Comparison of ENCODE assay signal across 15 cellular contexts in genomic region chr4:7824218-7824617, GRCh38.
A peak's percentile ranks its signal among the peaks of the same experiment; 100 is the strongest.
DNase-seq lines count a peak whose midpoint lies in the region; FAIRE-seq and TF ChIP-seq lines count a peak whose summit lies in the region.
"Had no signal": no experiment of that assay in that cellular context is flagged by ENCODE, and none has a peak within 500 bp of the region (broad histone marks: within the 10 kb centered on the region; RNA-seq: fewer than 3 reads in every experiment).

No MANE protein-coding gene starts in this region.

- H3K9me3 ChIP-seq in skeletal muscle tissue (ENCODE audit: control insufficient read depth in 3 of 3, low read length in 3 of 3) (no peaks in the 10 kb centered on the region), kidney (ENCODE audit: control insufficient read depth in 1 of 2, low read length in 2 of 2) (no peaks in the 10 kb centered on the region)

- H3K4me3 ChIP-seq in astrocyte of the spinal cord (ENCODE audit: low read depth, low read length) (no peak overlapping the region), skeletal muscle tissue (ENCODE audit: low read length in 3 of 3) (no peak overlapping the region), kidney (ENCODE audit: low read length in 2 of 2) (no peak overlapping the region)

- in situ Hi-C loops in astrocyte of the spinal cord (cut with HindIII; ENCODE audit: low sequenced_read_pairs) = no loop called here

- intact Hi-C loops in posterior cingulate gyrus (cut with DNase I) (no loop called here), kidney (cut with DNase I) (no loop called here)

- H3K9ac ChIP-seq in skeletal muscle tissue (ENCODE audit: low read depth in 1 of 3, low read length in 3 of 3) (no peak overlapping the region), kidney (ENCODE audit: low read length in 2 of 2) (no peak overlapping the region)

- DNase-seq in NCI-H2029 (lab: John Stamatoyannopoulos, UW) = peak; percentile 28
- DNase-seq in astrocyte of the spinal cord (ENCODE audit: low read depth, low spot score) = peak; percentile 71
- peak; percentile 62 for DNase-seq in iris pigment epithelial cell (ENCODE audit: low read depth)
- no peak for DNase-seq in substantia nigra (lab: John Stamatoyannopoulos, UW)
- DNase-seq in T-helper 9 cell = no peak
- no peak for DNase-seq in posterior cingulate gyrus
- DNase-seq in kidney = no peak
- DNase-seq: activated CD4-positive, CD25-positive, alpha-beta regulatory T cell; activated naive CD4-positive, alpha-beta T cell treated with anti-CD3 and anti-CD28 coated beads for 36 hours; DND-41; mammary epithelial cell; NCI-H1092 treated with DMSO at 0.1 percent for 48 hours; NCI-H446 treated with DMSO at 0.1 percent for 48 hours; SW 1271 had no signal

- TF ChIP-seq CTCF in astrocyte of the spinal cord (IDR thresholded peaks at IDR 0.05; ENCODE audit: low read depth, low read length) = no peak
- no peak for TF ChIP-seq CTCF in kidney (IDR thresholded peaks at IDR 0.05; ENCODE audit: borderline replicate concordance, extremely low read depth, insufficient read depth)

- H3K27ac ChIP-seq in skeletal muscle tissue (ENCODE audit: low read depth, low read length) = peak overlapping the region; percentile 83
- H3K27ac ChIP-seq in substantia nigra (ENCODE audit: low read depth, low read length, poor library complexity, severe bottlenecking) = no peak overlapping the region
- peak overlapping the region in 1 of 2 donors; percentile 18 for H3K27ac ChIP-seq in kidney (ENCODE audit: low read depth in 2 of 2, low read length in 2 of 2)

- H3K27me3 ChIP-seq in skeletal muscle tissue (ENCODE audit: control insufficient read depth in 3 of 3, insufficient read depth in 3 of 3, low read length in 3 of 3) = no peaks in the 10 kb centered on the region

- no peak for FAIRE-seq in kidney (lab: Jason Lieb, UNC)

- H3K36me3 ChIP-seq in skeletal muscle tissue (ENCODE audit: control insufficient read depth in 3 of 3, insufficient read depth in 3 of 3, low read length in 3 of 3) (no peaks in the 10 kb centered on the region), kidney (ENCODE audit: control insufficient read depth in 1 of 2, insufficient read depth in 2 of 2, low read length in 2 of 2) (no peaks in the 10 kb centered on the region)

- H3K4me1 ChIP-seq in skeletal muscle tissue (ENCODE audit: control insufficient read depth in 3 of 3, insufficient read depth in 3 of 3, low read length in 3 of 3) (peaks cover 43 to 55% (median 45%) of the 10 kb centered on the region in 3 donors), kidney (ENCODE audit: control insufficient read depth in 1 of 2, insufficient read depth in 1 of 2, low read depth in 1 of 2, low read length in 2 of 2) (peaks cover 8 to 22% of the 10 kb centered on the region in 2 donors)

Comparison
In these comparisons a context has a peak if more than half of its experiments do, and no peak if none do; other contexts are left out.
1. DNase-seq: peak in NCI-H2029 (single experiment), astrocyte of the spinal cord (single experiment) and iris pigment epithelial cell (single experiment); none in substantia nigra (0 of 49), T-helper 9 cell (single experiment), posterior cingulate gyrus (0 of 10) and kidney (single experiment).